Comparison of ENCODE assay signal across 8 cellular contexts in the genomic region with DNA sequence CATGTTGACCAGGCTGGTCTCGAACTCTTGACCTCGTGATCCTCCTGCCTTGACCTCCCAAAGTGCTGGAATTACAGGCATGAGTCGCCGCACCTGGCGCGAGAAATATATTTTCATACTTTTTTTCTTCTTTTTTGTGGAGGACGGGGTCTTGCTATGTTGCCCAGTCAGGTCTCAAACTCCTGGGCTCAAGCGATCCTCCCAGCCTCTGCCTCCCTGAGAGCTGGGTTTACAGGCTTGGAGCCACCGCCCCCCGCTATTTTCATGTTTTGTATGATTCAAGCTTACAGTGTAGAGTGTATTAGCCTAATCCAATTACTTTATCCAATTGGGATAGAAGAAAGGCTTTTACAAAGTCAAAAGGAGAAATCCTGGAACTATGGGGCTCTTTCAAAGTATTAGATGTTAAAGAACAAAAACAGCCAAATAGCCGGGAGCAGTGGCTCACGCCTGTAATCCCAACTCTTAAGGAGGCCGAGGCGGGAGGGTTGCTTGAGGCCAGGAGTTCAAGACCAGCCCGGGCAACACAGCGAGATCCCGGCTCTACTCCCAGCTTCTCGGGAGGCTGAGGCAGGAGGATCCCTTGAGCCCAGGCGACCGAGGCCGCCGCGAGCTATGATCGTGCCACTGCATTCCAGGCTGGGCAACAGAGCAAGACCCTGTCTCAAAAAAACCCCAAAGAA. TPM values are rescaled to one million over a fixed set of nuclear protein-coding genes. Genes with fewer than 3 reads are reported as not detected.
A peak's percentile ranks its signal among the peaks of the same experiment; 100 is the strongest.
DNase-seq lines count a peak whose midpoint lies in the region; ATAC-seq and TF ChIP-seq lines count a peak whose summit lies in the region.

No MANE protein-coding gene starts in this region.

- H3K27me3 ChIP-seq in CD8-positive, alpha-beta memory T cell (ENCODE audit: insufficient read depth, low read length, poor library complexity, severe bottlenecking) = no peaks in the 10 kb centered on the region
- H3K27me3 ChIP-seq in Peyer's patch (no peaks in the 10 kb centered on the region), esophagus squamous epithelium (no peaks in the 10 kb centered on the region)

- DNase-seq in CD8-positive, alpha-beta memory T cell = no peak
- DNase-seq in Peyer's patch (peak in 1 of 3 donors; percentile 50), esophagus squamous epithelium (lab: John Stamatoyannopoulos, UW) (no peak), progenitor cell of endocrine pancreas (ENCODE audit: low spot score, unreplicated experiment) (no peak), kidney tubule cell (ENCODE audit: low spot score) (no peak), SW 1271 (lab: John Stamatoyannopoulos, UW) (no peak)

- POLR2A ChIA-PET in CD8-positive, alpha-beta memory T cell (lab: Charles Lee) = no interaction called here

- TF ChIP-seq POLR2A in Peyer's patch (IDR thresholded peaks at IDR 0.05) (no peak), esophagus squamous epithelium (IDR thresholded peaks at IDR 0.05) (no peak)

- H3K27me3 Mint-ChIP-seq in CD8-positive, alpha-beta memory T cell = no peaks in the 10 kb centered on the region
- H3K27me3 Mint-ChIP-seq in progenitor cell of endocrine pancreas = no peaks in the 10 kb centered on the region

- intact Hi-C loops in esophagus squamous epithelium (cut with DNase I) = no loop called here

- H3K36me3 ChIP-seq in CD8-positive, alpha-beta memory T cell (ENCODE audit: insufficient read depth, low read length) = peaks cover 5% of the 10 kb centered on the region
- peaks cover 0 to 4% (median 0%) of the 10 kb centered on the region in 3 donors for H3K36me3 ChIP-seq in Peyer's patch
- H3K36me3 ChIP-seq in esophagus squamous epithelium = no peaks in the 10 kb centered on the region

- no peaks in the 10 kb centered on the region for H3K9me3 Mint-ChIP-seq in CD8-positive, alpha-beta memory T cell
- no peaks in the 10 kb centered on the region for H3K9me3 Mint-ChIP-seq in progenitor cell of endocrine pancreas (ENCODE audit: low read depth)

- ATAC-seq in HG02884 (IDR thresholded peaks at IDR 0.05; ENCODE audit: unreplicated experiment) (no peak), HG03108 (IDR thresholded peaks at IDR 0.05; ENCODE audit: unreplicated experiment) (no peak)

- peaks cover 54% of the 10 kb centered on the region for H3K4me1 ChIP-seq in CD8-positive, alpha-beta memory T cell (ENCODE audit: insufficient read depth, low read length)
- peaks cover 0 to 42% (median 21%) of the 10 kb centered on the region in 4 donors for H3K4me1 ChIP-seq in Peyer's patch
- H3K4me1 ChIP-seq in esophagus squamous epithelium = peaks cover 22 to 63% (median 34%) of the 10 kb centered on the region in 3 donors

- H3K4me3 Mint-ChIP-seq in CD8-positive, alpha-beta memory T cell = peak overlapping the region; percentile 79 to 93 (median 83)
- H3K4me3 Mint-ChIP-seq in progenitor cell of endocrine pancreas (ENCODE audit: low read depth) = peak overlapping the region; percentile 83

- peaks cover 0 to 18% (median 2%) of the 10 kb centered on the region in 3 donors for H3K36me3 Mint-ChIP-seq in CD8-positive, alpha-beta memory T cell
- peaks cover 3% of the 10 kb centered on the region for H3K36me3 Mint-ChIP-seq in progenitor cell of endocrine pancreas (ENCODE audit: insufficient read depth)

- 84 to 97% methylated on average over 15 to 22 of the region's 24 CpGs for WGBS in esophagus squamous epithelium, 2 donors

- peak overlapping the region in 6 of 8 donors; percentile 78 to 92 (median 84) for H3K27ac Mint-ChIP-seq in CD8-positive, alpha-beta memory T cell
- H3K27ac Mint-ChIP-seq in progenitor cell of endocrine pancreas = peak overlapping the region; percentile 98

- CTCF ChIA-PET in CD8-positive, alpha-beta memory T cell (lab: Charles Lee) = no interaction called here

- H3K4me3 ChIP-seq in CD8-positive, alpha-beta memory T cell (ENCODE audit: low read length) = peak overlapping the region; percentile 53
- H3K4me3 ChIP-seq in Peyer's patch (peak overlapping the region in 3 of 4 donors; percentile 86 to 97 (median 96)), esophagus squamous epithelium (peak overlapping the region in 3 of 4 donors; percentile 73 to 94 (median 79))

- H3K9me3 ChIP-seq in CD8-positive, alpha-beta memory T cell (ENCODE audit: low read length) = no peaks in the 10 kb centered on the region
- H3K9me3 ChIP-seq in Peyer's patch = no peaks in the 10 kb centered on the region
- no peaks in the 10 kb centered on the region for H3K9me3 ChIP-seq in esophagus squamous epithelium

- peak overlapping the region; percentile 85 for H3K27ac ChIP-seq in CD8-positive, alpha-beta memory T cell (ENCODE audit: low read depth, low read length)
- peak overlapping the region; percentile 95 to 100 (median 98) for H3K27ac ChIP-seq in Peyer's patch
- H3K27ac ChIP-seq in esophagus squamous epithelium = peak overlapping the region; percentile 97 to 100 (median 98)

- peaks cover 53 to 67% (median 63%) of the 10 kb centered on the region in 3 donors for H3K4me1 Mint-ChIP-seq in CD8-positive, alpha-beta memory T cell
- peaks cover 40% of the 10 kb centered on the region for H3K4me1 Mint-ChIP-seq in progenitor cell of endocrine pancreas (ENCODE audit: low read depth)

- TF ChIP-seq CTCF in Peyer's patch (IDR thresholded peaks at IDR 0.05) = no peak
- no peak for TF ChIP-seq CTCF in esophagus squamous epithelium (IDR thresholded peaks at IDR 0.05)
- TF ChIP-seq CTCF in progenitor cell of endocrine pancreas (IDR thresholded peaks at IDR 0.05; ENCODE audit: unreplicated experiment) = no peak

RNA-seq across cellular contexts. Expression of a gene that starts 1.4 kb away (rescaled TPM):
- 10 to 100 TPM; 47.1 to 51.5 TPM for total RNA-seq in CD8-positive, alpha-beta memory T cell
- polyA plus RNA-seq in CD8-positive, alpha-beta memory T cell = 151 TPM
- total RNA-seq in Peyer's patch (10 to 100 TPM; 38.0 to 50.6 (median 40.7) TPM), esophagus squamous epithelium (10 to 100 TPM; 14.2 to 38.0 (median 24.4) TPM), progenitor cell of endocrine pancreas (44.1 and 46.2 TPM in 2 replicates)

RNA-seq across cellular contexts. Expression of a gene that starts 7.2 kb away (rescaled TPM):
- 10 to 100 TPM; 35.6 to 40.9 TPM for total RNA-seq in CD8-positive, alpha-beta memory T cell
- polyA plus RNA-seq in CD8-positive, alpha-beta memory T cell = 27.4 TPM
- total RNA-seq in Peyer's patch (100 to 1,000 TPM; 135 to 207 (median 191) TPM), esophagus squamous epithelium (10 to 100 TPM; 18.3 to 43.7 (median 21.2) TPM), progenitor cell of endocrine pancreas (21.6 and 23.5 TPM in 2 replicates)
